12 cellular contexts compared by ENCODE assay signal in the genomic region with DNA sequence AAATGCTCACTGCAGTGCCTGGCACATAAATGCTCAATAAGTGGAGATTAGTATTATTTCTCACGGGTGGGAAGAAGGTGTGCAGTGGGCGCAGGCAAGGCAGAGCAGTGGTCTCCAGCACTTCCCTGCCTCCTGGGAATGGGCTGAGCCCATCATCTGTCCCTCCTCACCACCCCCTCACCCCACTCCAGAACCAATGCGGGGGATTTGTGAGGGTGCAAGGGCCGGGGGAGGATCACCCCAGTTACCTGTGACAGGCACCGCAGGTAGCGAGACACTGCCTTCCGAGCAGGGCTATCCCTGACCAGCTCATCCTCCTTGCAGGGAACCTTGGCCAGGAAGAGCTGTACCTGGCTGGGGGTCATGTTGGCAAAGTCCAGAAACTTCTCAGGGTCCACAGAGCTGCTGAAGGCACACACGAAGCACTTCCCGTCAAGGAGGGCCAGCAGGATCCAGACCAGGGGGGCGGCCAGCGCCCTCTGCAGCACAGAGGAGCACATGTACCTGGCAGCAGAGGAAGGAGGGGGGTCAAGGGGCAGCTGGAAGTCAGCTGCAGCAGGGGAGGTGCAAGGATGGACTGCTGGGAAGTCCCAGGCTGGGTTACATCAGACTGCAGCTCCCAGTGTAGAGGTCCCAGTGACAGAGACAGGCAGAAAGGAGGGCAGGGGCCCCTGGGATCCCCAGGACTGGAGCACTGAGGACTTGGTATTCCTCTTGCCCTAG. TPM values are rescaled to one million over a fixed set of nuclear protein-coding genes. Genes with fewer than 3 reads are reported as not detected.
DNase-seq lines count a peak whose midpoint lies in the region; ATAC-seq and TF ChIP-seq lines count a peak whose summit lies in the region.
"Had no signal": no experiment of that assay in that cellular context is flagged by ENCODE, and none has a peak within 500 bp of the region (broad histone marks: within the 10 kb centered on the region; RNA-seq: fewer than 3 reads in every experiment).

No MANE protein-coding gene starts in this region.

- H3K27ac ChIP-seq in adrenal gland: no peak overlapping the region
- H3K27ac ChIP-seq: parathyroid adenoma had no signal

- peak; percentile 9 for TF ChIP-seq CTCF in astrocyte of the spinal cord (IDR thresholded peaks at IDR 0.05; ENCODE audit: low read depth, low read length)
- no peak for TF ChIP-seq CTCF in adrenal gland (IDR thresholded peaks at IDR 0.05)

- peaks cover 4 to 11% of the 10 kb centered on the region in 2 donors for H3K4me1 ChIP-seq in adrenal gland (replicated peaks in 1 of 2)
- H3K4me1 ChIP-seq: HAP-1, parathyroid adenoma had no signal

- in situ Hi-C loops in KBM-7 (cut with MboI; ENCODE audit: low pct_unique_long_range_greater_than_20kb, low sequenced_read_pairs) (no loop called here), astrocyte of the spinal cord (cut with HindIII; ENCODE audit: low sequenced_read_pairs) (no loop called here)

- POLR2A ChIA-PET in activated CD4-positive, alpha-beta T cell treated with anti-CD3 and anti-CD28 coated beads, Interleukin-2, amount 10 ng/mL, durations not matched to agents 7 days and 5 days (lab: Charles Lee): no interaction called here

- CTCF ChIA-PET in activated CD4-positive, alpha-beta T cell treated with anti-CD3 and anti-CD28 coated beads, Interleukin-2, amount 10 ng/mL, durations not matched to agents 7 days and 5 days (lab: Charles Lee): interaction anchor here (1.0 to 3.9 kb wide), 13 partner anchors 10 to 558 kb away, joined by 3 to 16 read pairs (median 5); partner anchors contain the start of genes ATP5MK, CALHM2, CNNM2 and NEURL1

- no peak for DNase-seq in activated CD4-positive, alpha-beta T cell treated with anti-CD3 and anti-CD28 coated beads, Interleukin-2, amount 10 ng/mL, durations not matched to agents 7 days and 5 days
- DNase-seq in activated CD4-positive, alpha-beta T cell treated with anti-CD3 and anti-CD28 coated beads, Interleukin-2, amount 50 U/mL, for 4 hours: no peak
- peak; percentile 63 for DNase-seq in KBM-7
- DNase-seq in astrocyte of the spinal cord (ENCODE audit: low read depth, low spot score): no peak
- no peak for DNase-seq in stimulated activated effector memory CD8-positive, alpha-beta T cell treated with anti-CD3 and anti-CD28 coated beads, Interleukin-12 subunit alpha, Interleukin-12 subunit beta, amount 100 ng/mL, for 72 hours (ENCODE audit: low spot score in 2 of 2)
- DNase-seq in RPMI8226: no peak
- no peak for DNase-seq in adrenal gland
- DNase-seq: CD4-positive, alpha-beta T cell; NCI-H345 had no signal

- H3K9me3 ChIP-seq in adrenal gland (replicated peaks in 1 of 3): no peaks in the 10 kb centered on the region
- H3K9me3 ChIP-seq: HAP-1 had no signal

- H3K4me3 Mint-ChIP-seq in activated CD4-positive, alpha-beta T cell treated with anti-CD3 and anti-CD28 coated beads, Interleukin-2, amount 10 ng/mL, durations not matched to agents 7 days and 5 days: no peak overlapping the region
- H3K4me3 Mint-ChIP-seq in stimulated activated effector memory CD8-positive, alpha-beta T cell treated with anti-CD3 and anti-CD28 coated beads, Interleukin-12 subunit alpha, Interleukin-12 subunit beta, amount 100 ng/mL, for 72 hours: no peak overlapping the region
- H3K4me3 Mint-ChIP-seq: CD4-positive, alpha-beta T cell had no signal

- no peaks in the 10 kb centered on the region for H3K27me3 ChIP-seq in adrenal gland

- peaks cover 2% of the 10 kb centered on the region for H3K9me3 Mint-ChIP-seq in activated CD4-positive, alpha-beta T cell treated with anti-CD3 and anti-CD28 coated beads, Interleukin-2, amount 10 ng/mL, durations not matched to agents 7 days and 5 days
- H3K9me3 Mint-ChIP-seq in stimulated activated effector memory CD8-positive, alpha-beta T cell treated with anti-CD3 and anti-CD28 coated beads, Interleukin-12 subunit alpha, Interleukin-12 subunit beta, amount 100 ng/mL, for 72 hours: no peaks in the 10 kb centered on the region
- H3K9me3 Mint-ChIP-seq: CD4-positive, alpha-beta T cell had no signal

- peaks cover 54% of the 10 kb centered on the region for H3K4me1 Mint-ChIP-seq in activated CD4-positive, alpha-beta T cell treated with anti-CD3 and anti-CD28 coated beads, Interleukin-2, amount 10 ng/mL, durations not matched to agents 7 days and 5 days
- H3K4me1 Mint-ChIP-seq in stimulated activated effector memory CD8-positive, alpha-beta T cell treated with anti-CD3 and anti-CD28 coated beads, Interleukin-12 subunit alpha, Interleukin-12 subunit beta, amount 100 ng/mL, for 72 hours: peaks cover 25% of the 10 kb centered on the region

- H3K36me3 Mint-ChIP-seq in activated CD4-positive, alpha-beta T cell treated with anti-CD3 and anti-CD28 coated beads, Interleukin-2, amount 10 ng/mL, durations not matched to agents 7 days and 5 days (ENCODE audit: low read depth): no peaks in the 10 kb centered on the region
- H3K36me3 Mint-ChIP-seq in stimulated activated effector memory CD8-positive, alpha-beta T cell treated with anti-CD3 and anti-CD28 coated beads, Interleukin-12 subunit alpha, Interleukin-12 subunit beta, amount 100 ng/mL, for 72 hours: peaks cover 1% of the 10 kb centered on the region

- no peaks in the 10 kb centered on the region for H3K27me3 Mint-ChIP-seq in activated CD4-positive, alpha-beta T cell treated with anti-CD3 and anti-CD28 coated beads, Interleukin-2, amount 10 ng/mL, durations not matched to agents 7 days and 5 days
- H3K27me3 Mint-ChIP-seq: CD4-positive, alpha-beta T cell had no signal

- H3K36me3 ChIP-seq in adrenal gland (replicated peaks in 1 of 2): no peaks in the 10 kb centered on the region
- H3K36me3 ChIP-seq: HAP-1 had no signal

- intact Hi-C loops in adrenal gland (cut with DNase I): no loop called here

- H3K4me3 ChIP-seq in astrocyte of the spinal cord (ENCODE audit: low read depth, low read length): no peak overlapping the region
- H3K4me3 ChIP-seq in adrenal gland: no peak overlapping the region
- H3K4me3 ChIP-seq: HAP-1 had no signal

- H3K27ac Mint-ChIP-seq in activated CD4-positive, alpha-beta T cell treated with anti-CD3 and anti-CD28 coated beads, Interleukin-2, amount 10 ng/mL, durations not matched to agents 7 days and 5 days: peak overlapping the region; percentile 69
- H3K27ac Mint-ChIP-seq in stimulated activated effector memory CD8-positive, alpha-beta T cell treated with anti-CD3 and anti-CD28 coated beads, Interleukin-12 subunit alpha, Interleukin-12 subunit beta, amount 100 ng/mL, for 72 hours: no peak overlapping the region
- H3K27ac Mint-ChIP-seq: CD4-positive, alpha-beta T cell had no signal

- TF ChIP-seq POLR2A in adrenal gland (IDR thresholded peaks at IDR 0.05): no peak

- ATAC-seq in stimulated activated effector memory CD8-positive, alpha-beta T cell treated with anti-CD3 and anti-CD28 coated beads, Interleukin-12 subunit alpha, Interleukin-12 subunit beta, amount 100 ng/mL, for 72 hours: peak; percentile 55
- no peak for ATAC-seq in HG02623 (IDR thresholded peaks at IDR 0.05; ENCODE audit: unreplicated experiment)

- WGBS in adrenal gland, 4 donors: 71 to 81% (median 75%) methylated on average over 5 to 11 of the region's 11 CpGs

RNA-seq across cellular contexts. Expression of gene CALHM3, which starts 2.8 kb away (rescaled TPM):
- total RNA-seq in activated CD4-positive, alpha-beta T cell treated with anti-CD3 and anti-CD28 coated beads, Interleukin-2, amount 10 ng/mL, durations not matched to agents 7 days and 5 days: under 1 TPM in 1 of 2 experiments, not detected in 1; 0.17 TPM
- total RNA-seq in adrenal gland: not detected
- under 1 TPM in 1 of 3 donors, not detected in 2; 0.03 TPM for polyA plus RNA-seq in adrenal gland
- total RNA-seq: CD4-positive, alpha-beta T cell had no signal

RNA-seq across cellular contexts. Expression of gene NEURL1, which starts 17.3 kb away (rescaled TPM):
- 1 to 10 TPM; 1.1 to 1.6 TPM for total RNA-seq in activated CD4-positive, alpha-beta T cell treated with anti-CD3 and anti-CD28 coated beads, Interleukin-2, amount 10 ng/mL, durations not matched to agents 7 days and 5 days
- 1 to 10 TPM in 3 of 8 donors, under 1 TPM in 2, not detected in 3; 0.18 to 7.7 (median 3.2) TPM for total RNA-seq in adrenal gland
- polyA plus RNA-seq in adrenal gland: 10 to 100 TPM in 1 of 3 donors, 1 to 10 TPM in 2; 1.0 to 12.5 (median 2.3) TPM

RNA-seq across cellular contexts. Expression of gene CALHM1, which starts 17.5 kb away (rescaled TPM):
- under 1 TPM; 0.12 to 0.21 TPM for total RNA-seq in activated CD4-positive, alpha-beta T cell treated with anti-CD3 and anti-CD28 coated beads, Interleukin-2, amount 10 ng/mL, durations not matched to agents 7 days and 5 days
- total RNA-seq in adrenal gland: not detected
- not detected for polyA plus RNA-seq in adrenal gland
- total RNA-seq: CD4-positive, alpha-beta T cell had no signal

RNA-seq across cellular contexts. Expression of gene CALHM2, which starts 24.0 kb away (rescaled TPM):
- total RNA-seq in activated CD4-positive, alpha-beta T cell treated with anti-CD3 and anti-CD28 coated beads, Interleukin-2, amount 10 ng/mL, durations not matched to agents 7 days and 5 days: 100 to 1,000 TPM in 1 of 2 experiments, 10 to 100 TPM in 1; 89.6 to 109 TPM
- 10 to 100 TPM; 16.6 to 56.8 (median 40.8) TPM for total RNA-seq in adrenal gland
- 10 to 100 TPM in 2 of 3 donors, 1 to 10 TPM in 1; 9.6 to 33.1 (median 25.3) TPM for polyA plus RNA-seq in adrenal gland
